ENCODE assay signal across 9 cellular contexts in genomic region chr2:161063946-161064306, GRCh38.
DNase-seq lines count a peak whose midpoint lies in the region; ATAC-seq, FAIRE-seq and TF ChIP-seq lines count a peak whose summit lies in the region.
"Had no signal": no experiment of that assay in that cellular context is flagged by ENCODE, and none has a peak within 500 bp of the region (broad histone marks: within the 10 kb centered on the region; RNA-seq: fewer than 3 reads in every experiment).

No MANE protein-coding gene starts in this region.

- no peaks in the 10 kb centered on the region for H3K9me3 ChIP-seq in keratinocyte (ENCODE audit: control insufficient read depth, low read depth, low read length)
- H3K9me3 ChIP-seq: tibial nerve had no signal

- H3K4me2 ChIP-seq in keratinocyte (ENCODE audit: control insufficient read depth, extremely low read depth, insufficient read depth, low read depth, low read length): no peak overlapping the region

- no peaks in the 10 kb centered on the region for H3K36me3 ChIP-seq in keratinocyte (ENCODE audit: control insufficient read depth in 2 of 2, extremely low read depth in 1 of 2, insufficient read depth in 2 of 2, low read length in 2 of 2)
- H3K36me3 ChIP-seq: tibial nerve had no signal

- intact Hi-C loops in Right ventricle myocardium superior (cut with DNase I): no loop called here

- ATAC-seq in GM18519 (IDR thresholded peaks at IDR 0.05; ENCODE audit: low FRiP score, unreplicated experiment): peak; percentile 32
- ATAC-seq in GM21723 (IDR thresholded peaks at IDR 0.05; ENCODE audit: unreplicated experiment): peak; percentile 54
- peak; percentile 22 for ATAC-seq in HG03520 (IDR thresholded peaks at IDR 0.05; ENCODE audit: unreplicated experiment)
- no peak for ATAC-seq in Right ventricle myocardium superior (ENCODE audit: poor library complexity)

- no peaks in the 10 kb centered on the region for H3K79me2 ChIP-seq in keratinocyte (ENCODE audit: control insufficient read depth, insufficient read depth, low read length)

- TF ChIP-seq CTCF in keratinocyte (optimal IDR thresholded peaks at IDR 0.05 in 1 of 3, IDR thresholded peaks at IDR 0.05 in 1 of 3, conservative IDR thresholded peaks at IDR 0.05 in 1 of 3; ENCODE audit: extremely low read depth in 1 of 3, insufficient read depth in 2 of 3, low read length in 3 of 3): no peak

- peaks cover 13% of the 10 kb centered on the region for H3K4me1 ChIP-seq in keratinocyte (ENCODE audit: control insufficient read depth, extremely low read depth, insufficient read depth, low read length)

- no peak overlapping the region for H3K9ac ChIP-seq in keratinocyte (ENCODE audit: control insufficient read depth, extremely low read depth, insufficient read depth, low read length)

- no peak for FAIRE-seq in keratinocyte (lab: Jason Lieb, UNC)

- no peak overlapping the region for H3K27ac ChIP-seq in keratinocyte (ENCODE audit: control insufficient read depth, insufficient read depth, low read length)

- H3K4me3 ChIP-seq in keratinocyte (ENCODE audit: control insufficient read depth in 2 of 3, extremely low read depth in 1 of 3, insufficient read depth in 2 of 3, low read depth in 1 of 3, low read length in 3 of 3): no peak overlapping the region

- no peak for DNase-seq in keratinocyte (ENCODE audit: low read depth, low spot score)
- DNase-seq in middle frontal gyrus (ENCODE audit: extremely low spot score, low spot score): no peak
- no peak for DNase-seq in DMS53 (lab: John Stamatoyannopoulos, UW)
- DNase-seq in AG20443 (ENCODE audit: low spot score): no peak
- DNase-seq in Right ventricle myocardium superior: no peak

- no peaks in the 10 kb centered on the region for H4K20me1 ChIP-seq in keratinocyte (ENCODE audit: control insufficient read depth, extremely low read depth, insufficient read depth, low read length)

- H2AFZ ChIP-seq in keratinocyte (ENCODE audit: control insufficient read depth, low read length): peak overlapping the region; percentile 32

- H3K27me3 ChIP-seq in keratinocyte (ENCODE audit: control insufficient read depth, extremely low read depth, insufficient read depth, low read length): no peaks in the 10 kb centered on the region
- H3K27me3 ChIP-seq: tibial nerve had no signal

- dilution Hi-C loops in keratinocyte (cut with MboI; ENCODE audit: extremely low pct_ligation_motif_present, low sequenced_read_pairs): no loop called here

- no peaks in the 10 kb centered on the region for H3K9me1 ChIP-seq in keratinocyte (ENCODE audit: control insufficient read depth, extremely low read depth, insufficient read depth, low read length)
